9 cellular contexts compared by ENCODE assay signal in the genomic region with DNA sequence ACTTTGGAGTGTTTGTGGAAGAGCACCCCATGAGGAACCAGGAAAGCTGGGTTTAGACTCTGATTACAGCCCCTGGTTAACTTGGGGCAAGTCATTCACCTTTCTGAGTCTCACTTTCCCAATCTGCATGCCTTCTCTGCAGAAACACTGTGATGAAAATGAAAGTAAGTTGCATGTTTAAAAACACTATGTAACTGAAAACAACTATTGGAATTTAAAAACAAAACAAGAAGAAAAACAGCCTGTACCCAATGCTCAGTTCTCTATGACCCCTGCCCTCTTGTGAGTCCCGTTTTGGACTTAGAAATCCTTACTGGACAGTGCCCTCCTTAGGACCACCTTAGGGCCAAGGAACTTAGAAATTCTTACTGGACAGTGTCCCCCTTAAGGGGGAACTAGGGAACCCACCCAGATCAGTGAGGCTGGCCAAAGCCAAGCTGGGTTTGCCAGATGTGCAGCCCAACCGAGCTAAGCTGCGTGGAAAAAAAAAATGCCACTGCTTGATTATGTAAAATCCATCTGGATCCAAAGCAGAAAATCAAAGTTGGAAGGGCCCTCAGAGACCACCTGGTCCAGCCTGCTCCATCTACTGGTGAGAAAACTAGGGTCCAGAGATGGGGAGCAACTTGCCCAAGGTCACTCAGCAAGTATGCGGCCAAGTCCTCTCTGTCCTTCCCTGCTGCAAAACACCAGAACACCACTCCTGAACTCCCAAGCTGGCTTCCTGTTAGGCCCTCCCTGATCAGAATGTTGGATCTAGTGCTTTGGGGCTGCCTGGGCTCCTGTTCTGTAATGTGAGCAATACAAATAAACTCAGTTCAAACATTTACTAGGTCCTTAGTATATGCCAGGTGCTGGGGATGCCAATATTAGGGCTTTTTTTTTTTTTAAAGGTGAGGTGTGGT.
DNase-seq lines count a peak whose midpoint lies in the region; ATAC-seq and TF ChIP-seq lines count a peak whose summit lies in the region.
"Had no signal": no experiment of that assay in that cellular context is flagged by ENCODE, and none has a peak within 500 bp of the region (broad histone marks: within the 10 kb centered on the region; RNA-seq: fewer than 3 reads in every experiment).

No MANE protein-coding gene starts in this region.

- CTCF ChIA-PET in activated naive CD4-positive, alpha-beta T cell treated with anti-CD3 and anti-CD28 coated beads for 36 hours (lab: Charles Lee) = interaction anchor here (0.6 to 1.4 kb wide), 5 partner anchors 9 to 212 kb away, joined by 3 to 6 read pairs (median 3); no protein-coding TSS in a partner anchor

- H4K91ac ChIP-seq in mesenchymal stem cell (ENCODE audit: low read length) = no peak overlapping the region

- peak overlapping the region; percentile 28 to 61 for H3K18ac ChIP-seq in mesenchymal stem cell (ENCODE audit: low read depth in 1 of 2, low read length in 2 of 2)

- no peaks in the 10 kb centered on the region for H3K9me3 ChIP-seq in mesenchymal stem cell (ENCODE audit: control insufficient read depth, low read length)
- H3K9me3 ChIP-seq in upper lobe of right lung = no peaks in the 10 kb centered on the region

- no peak for DNase-seq in activated naive CD4-positive, alpha-beta T cell treated with anti-CD3 and anti-CD28 coated beads for 36 hours
- no peak for DNase-seq in activated naive CD4-positive, alpha-beta T cell (lab: John Stamatoyannopoulos, UW)
- DNase-seq in mesenchymal stem cell (peak; percentile 64), upper lobe of right lung (no peak), endothelial cell (ENCODE audit: low spot score) (no peak), HK-2 (ENCODE audit: unreplicated experiment) (no peak), iPS-NIHi7 (ENCODE audit: extremely low spot score) (no peak)
- DNase-seq: KBM-7 had no signal

- no peak overlapping the region for H3K4me2 ChIP-seq in mesenchymal stem cell (ENCODE audit: low read length, poor library complexity, severe bottlenecking)

- no peaks in the 10 kb centered on the region for H3K27me3 Mint-ChIP-seq in activated naive CD4-positive, alpha-beta T cell treated with anti-CD3 and anti-CD28 coated beads for 36 hours (ENCODE audit: low read depth)
- peaks cover 16% of the 10 kb centered on the region for H3K27me3 Mint-ChIP-seq in endothelial cell (ENCODE audit: unreplicated experiment)

- no peak overlapping the region for H3K14ac ChIP-seq in mesenchymal stem cell (ENCODE audit: low read length in 2 of 2)

- H2BK5ac ChIP-seq in mesenchymal stem cell (ENCODE audit: low read depth, low read length, poor library complexity, severe bottlenecking) = no peak overlapping the region

- no peak overlapping the region for H2AK5ac ChIP-seq in mesenchymal stem cell (ENCODE audit: low read length, severe bottlenecking)

- H3K27me3 ChIP-seq in mesenchymal stem cell (ENCODE audit: control insufficient read depth in 1 of 2, insufficient read depth in 1 of 2, low read length in 2 of 2) (no peaks in the 10 kb centered on the region), upper lobe of right lung (no peaks in the 10 kb centered on the region)

- TF ChIP-seq CTCF in upper lobe of right lung (IDR thresholded peaks at IDR 0.05) (no peak), endothelial cell (IDR thresholded peaks at IDR 0.05; ENCODE audit: unreplicated experiment) (no peak)

- intact Hi-C loops in activated naive CD4-positive, alpha-beta T cell treated with anti-CD3 and anti-CD28 coated beads for 36 hours (cut with micrococcal nuclease) = loop anchor here (1.0 to 2.0 kb wide), 4 partner anchors 10 to 521 kb away; no protein-coding TSS in a partner anchor
- intact Hi-C loops in upper lobe of right lung (cut with DNase I) = no loop called here

- no peak overlapping the region for H2BK12ac ChIP-seq in mesenchymal stem cell (ENCODE audit: low read length in 2 of 2)

- H3K9ac ChIP-seq in mesenchymal stem cell (ENCODE audit: low read length) = peak overlapping the region; percentile 22

- H3K4me3 Mint-ChIP-seq in activated naive CD4-positive, alpha-beta T cell treated with anti-CD3 and anti-CD28 coated beads for 36 hours = peak overlapping the region; percentile 44
- H3K4me3 Mint-ChIP-seq in endothelial cell (ENCODE audit: unreplicated experiment) = no peak overlapping the region

- no peak overlapping the region for H2BK15ac ChIP-seq in mesenchymal stem cell (ENCODE audit: low read depth, poor library complexity, severe bottlenecking)

- no peak overlapping the region for H2AFZ ChIP-seq in mesenchymal stem cell (ENCODE audit: low read depth, low read length)

- H3K9me3 Mint-ChIP-seq in activated naive CD4-positive, alpha-beta T cell treated with anti-CD3 and anti-CD28 coated beads for 36 hours = no peaks in the 10 kb centered on the region
- no peaks in the 10 kb centered on the region for H3K9me3 Mint-ChIP-seq in endothelial cell (ENCODE audit: unreplicated experiment)

- peak overlapping the region; percentile 93 for H3K27ac Mint-ChIP-seq in activated naive CD4-positive, alpha-beta T cell treated with anti-CD3 and anti-CD28 coated beads for 36 hours
- H3K27ac Mint-ChIP-seq in endothelial cell (ENCODE audit: unreplicated experiment) = no peak overlapping the region

- peaks cover 4% of the 10 kb centered on the region for H3K36me3 Mint-ChIP-seq in activated naive CD4-positive, alpha-beta T cell treated with anti-CD3 and anti-CD28 coated beads for 36 hours (ENCODE audit: low read depth)
- H3K36me3 Mint-ChIP-seq in endothelial cell (ENCODE audit: low read depth, unreplicated experiment) = peaks cover 24% of the 10 kb centered on the region

- peak overlapping the region; percentile 29 for H3K27ac ChIP-seq in angular gyrus (ENCODE audit: low read depth, low read length)
- no peak overlapping the region for H3K27ac ChIP-seq in mesenchymal stem cell (ENCODE audit: low read length, poor library complexity, severe bottlenecking)
- peak overlapping the region; percentile 91 for H3K27ac ChIP-seq in upper lobe of right lung

- peaks cover 53% of the 10 kb centered on the region for H3K4me1 ChIP-seq in mesenchymal stem cell (ENCODE audit: control insufficient read depth, insufficient read depth, low read depth, low read length)
- H3K4me1 ChIP-seq in upper lobe of right lung = peaks cover 65% of the 10 kb centered on the region

- H3K4me3 ChIP-seq in mesenchymal stem cell (ENCODE audit: insufficient read depth in 1 of 2, low read depth in 1 of 2, low read length in 2 of 2) (no peak overlapping the region), upper lobe of right lung (no peak overlapping the region)

- peak; percentile 37 for ATAC-seq in upper lobe of right lung

- no peak overlapping the region for H3K4ac ChIP-seq in mesenchymal stem cell (ENCODE audit: low read depth in 1 of 2, low read length in 2 of 2)

- H3K36me3 ChIP-seq in mesenchymal stem cell (ENCODE audit: control insufficient read depth in 1 of 2, insufficient read depth in 2 of 2, low read depth in 1 of 2, low read length in 2 of 2) (peaks cover 22 to 23% of the 10 kb centered on the region in 2 experiments), upper lobe of right lung (no peaks in the 10 kb centered on the region)

- WGBS in mesenchymal stem cell = 82% methylated on average over 4 of the region's 4 CpGs

- peaks cover 63% of the 10 kb centered on the region for H3K4me1 Mint-ChIP-seq in activated naive CD4-positive, alpha-beta T cell treated with anti-CD3 and anti-CD28 coated beads for 36 hours (ENCODE audit: low read depth)
- H3K4me1 Mint-ChIP-seq in endothelial cell (ENCODE audit: unreplicated experiment) = peaks cover 36% of the 10 kb centered on the region

- H2BK120ac ChIP-seq in mesenchymal stem cell (ENCODE audit: low read depth, low read length) = no peak overlapping the region

- peaks cover 35% of the 10 kb centered on the region for H3K79me1 ChIP-seq in mesenchymal stem cell (replicated peaks; ENCODE audit: low read length, poor library complexity, severe bottlenecking)

- H3K23ac ChIP-seq in mesenchymal stem cell (ENCODE audit: low read length in 2 of 2) = no peak overlapping the region

- no peak overlapping the region for H4K8ac ChIP-seq in mesenchymal stem cell (ENCODE audit: low read length)
